6 cellular contexts compared by ENCODE assay signal in the genomic region with DNA sequence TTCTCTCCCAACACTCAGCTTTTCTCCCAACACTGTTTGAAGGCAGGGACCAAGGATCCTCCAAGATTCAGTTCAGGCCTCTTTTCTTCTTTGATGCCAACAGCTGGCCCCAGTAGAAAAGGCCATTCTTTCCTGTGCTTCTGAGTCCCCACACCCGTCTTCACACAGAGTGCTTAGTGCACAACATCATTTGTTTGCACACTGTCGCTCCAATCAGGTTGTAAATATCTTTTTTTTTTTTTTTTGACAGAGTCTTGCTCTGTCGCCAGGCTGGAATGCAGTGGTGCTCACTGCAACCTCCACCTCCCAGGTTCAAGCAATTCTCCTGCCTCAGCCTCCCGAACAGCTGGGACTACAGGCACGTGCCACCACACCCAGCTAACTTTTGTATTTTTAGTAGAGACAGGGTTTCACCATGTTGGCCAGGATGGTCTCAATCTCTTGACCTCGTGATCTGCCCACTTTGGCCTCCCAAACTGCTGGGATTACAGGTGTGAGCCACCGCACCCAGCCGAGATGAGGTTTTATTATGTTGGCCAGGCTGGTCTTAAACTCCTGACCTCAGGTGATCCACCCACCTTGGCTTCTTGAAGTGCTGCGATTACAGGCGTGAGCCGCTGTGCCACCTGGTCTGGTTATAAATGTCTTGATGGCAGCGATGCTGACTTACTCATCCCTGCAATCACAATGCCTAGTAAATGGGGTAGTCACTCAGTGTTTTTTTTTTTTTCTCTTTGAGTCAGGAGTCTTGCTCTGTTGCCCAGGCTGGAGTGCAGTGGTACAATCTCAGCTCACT. TPM values are rescaled to one million over a fixed set of nuclear protein-coding genes. Genes with fewer than 3 reads are reported as not detected.
DNase-seq lines count a peak whose midpoint lies in the region; ATAC-seq and TF ChIP-seq lines count a peak whose summit lies in the region.
"Not testable (repeated sequence)": the region's sequence is repeated elsewhere in the genome, so short reads cannot be mapped to it uniquely, and the experiment has no call there.

No MANE protein-coding gene starts in this region.

- H2BK120ac ChIP-seq in neuronal stem cell (ENCODE audit: low read depth, low read length), result not testable (repeated sequence)

- H2BK12ac ChIP-seq in neuronal stem cell (ENCODE audit: low read length), result not testable (repeated sequence)

- peak overlapping the region; percentile 70 for H2AFZ ChIP-seq in neuronal stem cell (ENCODE audit: low read length)

- TF ChIP-seq CTCF in colonic mucosa (IDR thresholded peaks at IDR 0.05), result not testable (repeated sequence)

- H4K8ac ChIP-seq in neuronal stem cell (ENCODE audit: low read depth, low read length), result not testable (repeated sequence)

- H3K4me1 ChIP-seq in BLaER1 treated with 17β-estradiol and CSF1 and Interleukin-3, amounts not matched to agents 10 nM and 100 nM, result peaks cover 21 to 33% (median 24%) of the 10 kb centered on the region in 10 experiments
- not testable (repeated sequence) for H3K4me1 ChIP-seq in colonic mucosa; neuronal stem cell (ENCODE audit: control insufficient read depth in 2 of 2, insufficient read depth in 1 of 2, low read depth in 1 of 2, low read length in 2 of 2); stomach smooth muscle (ENCODE audit: control insufficient read depth, insufficient read depth, low read length)

- H3K4me2 ChIP-seq in BLaER1 treated with 17β-estradiol and CSF1 and Interleukin-3, amounts not matched to agents 10 nM and 100 nM, result peak overlapping the region; percentile 53 to 82 (median 73)
- not testable (repeated sequence) for H3K4me2 ChIP-seq in neuronal stem cell (ENCODE audit: insufficient read depth, low read length, poor library complexity, severe bottlenecking)

- H3K9ac ChIP-seq in BLaER1 treated with 17β-estradiol and CSF1 and Interleukin-3, amounts not matched to agents 10 nM and 100 nM, result peak overlapping the region in 6 of 11 experiments; percentile 4 to 65 (median 48); a peak in 8 of 22 replicates
- not testable (repeated sequence) for H3K9ac ChIP-seq in colonic mucosa (ENCODE audit: low read depth in 2 of 2, low read length in 2 of 2); neuronal stem cell (ENCODE audit: low read depth, low read length, poor library complexity); stomach smooth muscle (ENCODE audit: low read length in 2 of 2)

- H4K20me1 ChIP-seq in BLaER1 treated with 17β-estradiol and CSF1 and Interleukin-3, amounts not matched to agents 10 nM and 100 nM, result not testable (repeated sequence)

- ATAC-seq in left colon, result peak; percentile 95

- H2AK5ac ChIP-seq in neuronal stem cell (ENCODE audit: low read depth, low read length), result not testable (repeated sequence)

- intact Hi-C loops in colonic mucosa (cut with DNase I), result not testable (repeated sequence)
- intact Hi-C loops in left colon (cut with DNase I, micrococcal nuclease), result loop anchor here in 1 of 2 donors (10.0 kb wide), 1 partner anchor 65 kb away; no protein-coding TSS in a partner anchor

- peak; percentile 34 for DNase-seq in NCI-H69 (lab: John Stamatoyannopoulos, UW)
- peak; percentile 62 for DNase-seq in colonic mucosa
- DNase-seq in left colon, result peak; percentile 50 to 61
- not testable (repeated sequence) for DNase-seq in neuronal stem cell (ENCODE audit: low spot score)

- not testable (repeated sequence) for H3K79me1 ChIP-seq in neuronal stem cell (ENCODE audit: low read depth, low read length)

- not testable (repeated sequence) for H4K91ac ChIP-seq in neuronal stem cell (ENCODE audit: low read depth, low read length, poor library complexity)

- no CpG with 5 or more reads among the region's 12 CpGs for WGBS in neuronal stem cell (ENCODE audit: extremely low coverage in 2 of 2, insufficient read length in 2 of 2, insufficient replicate concordance in 1 of 2), 2 donors

- not testable (repeated sequence) for H3K23ac ChIP-seq in neuronal stem cell (ENCODE audit: low read depth, low read length, poor library complexity)

- H2BK15ac ChIP-seq in neuronal stem cell (ENCODE audit: low read length), result not testable (repeated sequence)

- not testable (repeated sequence) for H3K27me3 ChIP-seq in BLaER1 treated with 17β-estradiol and CSF1 and Interleukin-3, amounts not matched to agents 10 nM and 100 nM; colonic mucosa; stomach smooth muscle (ENCODE audit: control insufficient read depth in 1 of 2, insufficient read depth in 2 of 2, low read length in 2 of 2)
- peaks cover 0 to 22% (median 0%) of the 10 kb centered on the region in 3 experiments for H3K27me3 ChIP-seq in neuronal stem cell (ENCODE audit: control insufficient read depth in 3 of 3, insufficient read depth in 3 of 3, low read depth in 1 of 3, low read length in 3 of 3)

- H3K4ac ChIP-seq in neuronal stem cell (ENCODE audit: low read length), result not testable (repeated sequence)

- H3K18ac ChIP-seq in neuronal stem cell (ENCODE audit: low read length), result not testable (repeated sequence)

- H2BK5ac ChIP-seq in neuronal stem cell (ENCODE audit: low read length), result not testable (repeated sequence)

- not testable (repeated sequence) for H3K4me3 ChIP-seq in BLaER1 treated with 17β-estradiol and CSF1 and Interleukin-3, amounts not matched to agents 10 nM and 100 nM; colonic mucosa; neuronal stem cell (ENCODE audit: low read length in 2 of 2); stomach smooth muscle (ENCODE audit: low read length in 2 of 2)

- peak overlapping the region in 9 of 11 experiments; percentile 27 to 81 (median 65); a peak in 17 of 22 replicates for H3K27ac ChIP-seq in BLaER1 treated with 17β-estradiol and CSF1 and Interleukin-3, amounts not matched to agents 10 nM and 100 nM
- not testable (repeated sequence) for H3K27ac ChIP-seq in colonic mucosa; neuronal stem cell (replicated peaks; ENCODE audit: low read length)
- H3K27ac ChIP-seq in stomach smooth muscle (ENCODE audit: low read length), result peak overlapping the region; percentile 49

- H3K14ac ChIP-seq in neuronal stem cell (ENCODE audit: low read length), result not testable (repeated sequence)

- not testable (repeated sequence) for H3K9me3 ChIP-seq in BLaER1 treated with 17β-estradiol and CSF1 and Interleukin-3, amounts not matched to agents 10 nM and 100 nM (replicated peaks in 1 of 11); colonic mucosa; neuronal stem cell (replicated peaks in 1 of 2; ENCODE audit: control insufficient read depth in 2 of 2, insufficient read depth in 1 of 2, low read depth in 1 of 2, low read length in 2 of 2); stomach smooth muscle (ENCODE audit: control insufficient read depth in 2 of 2, low read length in 2 of 2)

- H3K36me3 ChIP-seq in BLaER1 treated with 17β-estradiol and CSF1 and Interleukin-3, amounts not matched to agents 10 nM and 100 nM; colonic mucosa; neuronal stem cell (replicated peaks in 1 of 2; ENCODE audit: control insufficient read depth in 2 of 2, insufficient read depth in 2 of 2, low read length in 2 of 2); stomach smooth muscle (ENCODE audit: control insufficient read depth in 2 of 2, insufficient read depth in 2 of 2, low read length in 2 of 2): not testable (repeated sequence)

RNA-seq across cellular contexts. Expression of a gene that starts 12.4 kb away (rescaled TPM):
- total RNA-seq in colonic mucosa, result 10 to 100 TPM; 15.2 to 17.1 TPM
- total RNA-seq in left colon, result 10 to 100 TPM; 15.3 to 18.1 TPM
- 4.9 TPM for polyA plus RNA-seq in neuronal stem cell (2013, experiment 1 of 2)
- 4.9 TPM for polyA plus RNA-seq in neuronal stem cell (2013, experiment 2 of 2)

RNA-seq across cellular contexts. Expression of a gene that starts 14.6 kb away (rescaled TPM):
- total RNA-seq in colonic mucosa, result 1 to 10 TPM; 3.2 to 4.3 TPM
- 1 to 10 TPM; 2.9 to 5.1 TPM for total RNA-seq in left colon
- 2.3 TPM for polyA plus RNA-seq in neuronal stem cell (2013, experiment 1 of 2)
- polyA plus RNA-seq in neuronal stem cell (2013, experiment 2 of 2), result 2.1 TPM

RNA-seq across cellular contexts. Expression of a gene that starts 44.5 kb away (rescaled TPM):
- total RNA-seq in colonic mucosa (1 to 10 TPM; 5.7 to 7.0 TPM), left colon (1 to 10 TPM; 8.3 to 9.9 TPM)
- polyA plus RNA-seq in neuronal stem cell (2013, experiment 1 of 2), result 4.1 TPM
- polyA plus RNA-seq in neuronal stem cell (2013, experiment 2 of 2), result 4.0 TPM
